ENCODE assay signal across 8 cellular contexts in the genomic region with DNA sequence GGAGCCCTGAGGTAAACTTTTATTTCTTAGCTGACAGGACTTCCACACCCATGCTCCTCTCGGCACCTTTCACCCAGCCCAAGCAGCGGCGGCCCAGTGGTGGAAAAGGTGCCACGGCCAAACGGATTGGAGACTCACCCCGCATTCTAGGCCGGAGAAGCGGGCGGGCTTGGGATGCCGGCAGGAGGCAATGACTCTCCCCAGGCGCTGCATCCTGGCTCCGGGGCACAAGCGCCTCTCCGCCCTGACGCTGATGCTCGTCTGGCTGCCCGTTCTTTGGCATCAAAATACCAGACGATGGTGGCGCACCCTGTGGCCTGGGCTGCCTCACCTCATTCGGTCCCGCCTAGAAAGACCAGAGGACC. TPM values are rescaled to one million over a fixed set of nuclear protein-coding genes. Genes with fewer than 3 reads are reported as not detected.
DNase-seq lines count a peak whose midpoint lies in the region; ATAC-seq and TF ChIP-seq lines count a peak whose summit lies in the region.

No MANE protein-coding gene starts in this region.

- H3K27ac Mint-ChIP-seq in activated CD8-positive, alpha-beta memory T cell treated with anti-CD3 and anti-CD28 coated beads, Interleukin-2, amount 10 ng/mL, durations not matched to agents 7 days and 5 days = peak overlapping the region; percentile 78
- peak overlapping the region in 1 of 6 donors; percentile 72 for H3K27ac Mint-ChIP-seq in immature natural killer cell

- TF ChIP-seq CTCF in astrocyte of the cerebellum (IDR thresholded peaks at IDR 0.05; ENCODE audit: low read depth, low read length, missing control alignments) = no peak

- no peak for DNase-seq in activated CD8-positive, alpha-beta memory T cell treated with anti-CD3 and anti-CD28 coated beads, Interleukin-2, amount 10 ng/mL, durations not matched to agents 7 days and 5 days
- DNase-seq in activated CD8-positive, alpha-beta memory T cell treated with anti-CD3 and anti-CD28 coated beads for 24 hours = no peak
- DNase-seq in astrocyte of the cerebellum (ENCODE audit: low read depth) (no peak), immature natural killer cell (no peak), substantia nigra (lab: John Stamatoyannopoulos, UW) (no peak), NCI-H2227 treated with DMSO at 0.1 percent for 48 hours (lab: John Stamatoyannopoulos, UW) (no peak)
- no peak for DNase-seq in central memory CD4-positive, alpha-beta T cell

- H3K4me3 ChIP-seq in astrocyte of the cerebellum (ENCODE audit: low read depth, low read length) = peak overlapping the region; percentile 7

- peaks cover 43% of the 10 kb centered on the region for H3K36me3 Mint-ChIP-seq in activated CD8-positive, alpha-beta memory T cell treated with anti-CD3 and anti-CD28 coated beads, Interleukin-2, amount 10 ng/mL, durations not matched to agents 7 days and 5 days
- H3K36me3 Mint-ChIP-seq in immature natural killer cell = peaks cover 35 to 44% (median 37%) of the 10 kb centered on the region in 3 donors

- H3K27ac ChIP-seq in substantia nigra (ENCODE audit: low read depth, low read length, poor library complexity, severe bottlenecking) = peak overlapping the region; percentile 78

- CTCF ChIA-PET in activated CD8-positive, alpha-beta memory T cell treated with anti-CD3 and anti-CD28 coated beads, Interleukin-2, amount 10 ng/mL, durations not matched to agents 7 days and 5 days (lab: Charles Lee) = no interaction called here

- H3K4me3 Mint-ChIP-seq in activated CD8-positive, alpha-beta memory T cell treated with anti-CD3 and anti-CD28 coated beads, Interleukin-2, amount 10 ng/mL, durations not matched to agents 7 days and 5 days = peak overlapping the region; percentile 80
- peak overlapping the region in 4 of 5 donors; percentile 58 to 83 (median 79) for H3K4me3 Mint-ChIP-seq in immature natural killer cell

- ATAC-seq in activated CD8-positive, alpha-beta memory T cell treated with anti-CD3 and anti-CD28 coated beads, Interleukin-2, amount 10 ng/mL, durations not matched to agents 7 days and 5 days = no peak
- no peak for ATAC-seq in GM18870 (IDR thresholded peaks at IDR 0.05; ENCODE audit: unreplicated experiment)

- H3K27me3 Mint-ChIP-seq in activated CD8-positive, alpha-beta memory T cell treated with anti-CD3 and anti-CD28 coated beads, Interleukin-2, amount 10 ng/mL, durations not matched to agents 7 days and 5 days = no peaks in the 10 kb centered on the region
- peaks cover 3 to 16% (median 13%) of the 10 kb centered on the region in 3 donors for H3K27me3 Mint-ChIP-seq in immature natural killer cell (ENCODE audit: low read depth in 3 of 3)

- in situ Hi-C loops in astrocyte of the cerebellum (cut with HindIII; ENCODE audit: low sequenced_read_pairs) = no loop called here

- H3K9me3 Mint-ChIP-seq in activated CD8-positive, alpha-beta memory T cell treated with anti-CD3 and anti-CD28 coated beads, Interleukin-2, amount 10 ng/mL, durations not matched to agents 7 days and 5 days (ENCODE audit: low read depth) = peaks cover 41% of the 10 kb centered on the region
- H3K9me3 Mint-ChIP-seq in immature natural killer cell = peaks cover 27 to 82% (median 66%) of the 10 kb centered on the region in 6 donors

- peaks cover 15% of the 10 kb centered on the region for H3K4me1 Mint-ChIP-seq in activated CD8-positive, alpha-beta memory T cell treated with anti-CD3 and anti-CD28 coated beads, Interleukin-2, amount 10 ng/mL, durations not matched to agents 7 days and 5 days
- peaks cover 13 to 36% of the 10 kb centered on the region in 2 donors for H3K4me1 Mint-ChIP-seq in immature natural killer cell

RNA-seq across cellular contexts. Expression of a gene that starts 6.7 kb away (rescaled TPM):
- total RNA-seq in activated CD8-positive, alpha-beta memory T cell treated with anti-CD3 and anti-CD28 coated beads, Interleukin-2, amount 10 ng/mL, durations not matched to agents 7 days and 5 days = 10 to 100 TPM; 11.6 to 12.8 TPM
- polyA plus RNA-seq in immature natural killer cell = 1 to 10 TPM; 4.4 to 9.4 (median 5.1) TPM

RNA-seq across cellular contexts. Expression of a gene that starts 24.5 kb away (rescaled TPM):
- total RNA-seq in activated CD8-positive, alpha-beta memory T cell treated with anti-CD3 and anti-CD28 coated beads, Interleukin-2, amount 10 ng/mL, durations not matched to agents 7 days and 5 days = not detected
- under 1 TPM in 1 of 3 donors, not detected in 2; 0.46 TPM for polyA plus RNA-seq in immature natural killer cell

RNA-seq across cellular contexts. Expression of a gene that starts 34.9 kb away (rescaled TPM):
- under 1 TPM; 0.33 to 0.88 TPM for total RNA-seq in activated CD8-positive, alpha-beta memory T cell treated with anti-CD3 and anti-CD28 coated beads, Interleukin-2, amount 10 ng/mL, durations not matched to agents 7 days and 5 days
- not detected for polyA plus RNA-seq in immature natural killer cell

RNA-seq across cellular contexts. Expression of a gene that starts 49.8 kb away (rescaled TPM):
- total RNA-seq in activated CD8-positive, alpha-beta memory T cell treated with anti-CD3 and anti-CD28 coated beads, Interleukin-2, amount 10 ng/mL, durations not matched to agents 7 days and 5 days = under 1 TPM; 0.49 to 0.76 TPM
- 1 to 10 TPM in 1 of 3 donors, under 1 TPM in 1, not detected in 1; 0.64 to 4.1 TPM for polyA plus RNA-seq in immature natural killer cell
